In genomic region chr9:114867327-114867726, GRCh38 we compare ENCODE assay signal across 20 cellular contexts.
DNase-seq lines count a peak whose midpoint lies in the region; ATAC-seq, FAIRE-seq and TF ChIP-seq lines count a peak whose summit lies in the region.
"Had no signal": no experiment of that assay in that cellular context is flagged by ENCODE, and none has a peak within 500 bp of the region (broad histone marks: within the 10 kb centered on the region; RNA-seq: fewer than 3 reads in every experiment).

No MANE protein-coding gene starts in this region.

- H3K18ac ChIP-seq in IMR-90 (ENCODE audit: low read depth, low read length) = no peak overlapping the region

- no peak for DNase-seq in A549 (ENCODE audit: low read depth in 1 of 2, low spot score in 1 of 2)
- no peak for DNase-seq in IMR-90
- no peak for DNase-seq in foreskin keratinocyte
- no peak for DNase-seq in iPS-NIHi11 (ENCODE audit: low spot score)
- DNase-seq in lower leg skin (ENCODE audit: low spot score in 2 of 2) = no peak
- DNase-seq: 8988T; AML-193; Caco-2; Calu3; CD4-positive, alpha-beta T cell; CD8-positive, alpha-beta T cell; DMS79 treated with DMSO at 0.1 percent for 48 hours; GF-D8 had no signal

- no peak for FAIRE-seq in A549 (lab: Jason Lieb, UNC)
- FAIRE-seq: A204.1, D721Med, G401.6, GM12891, GM19239 had no signal

- dilution Hi-C loops in IMR-90 (cut with HindIII; ENCODE audit: low sequenced_read_pairs, unreplicated experiment) = no loop called here

- H3K23ac ChIP-seq in IMR-90 (ENCODE audit: low read depth, low read length) = no peak overlapping the region

- no peak overlapping the region for H2BK20ac ChIP-seq in IMR-90 (ENCODE audit: low read depth, low read length)

- H4K8ac ChIP-seq in IMR-90 (ENCODE audit: low read depth in 2 of 2, low read length in 2 of 2) = no peak overlapping the region

- H2AFZ ChIP-seq in IMR-90 (replicated peaks; ENCODE audit: low read length, poor library complexity) = no peak overlapping the region

- TF ChIP-seq RAD21 in A549 (conservative IDR thresholded peaks at IDR 0.05 in 1 of 2, IDR thresholded peaks at IDR 0.05 in 1 of 2) (no peak), IMR-90 (IDR thresholded peaks at IDR 0.05; ENCODE audit: low read length) (no peak)

- H3K9me1 ChIP-seq in IMR-90 (ENCODE audit: insufficient read depth, low read length) = no peaks in the 10 kb centered on the region

- H3K4me2 ChIP-seq in A549 (no peak overlapping the region), IMR-90 (ENCODE audit: low read depth, low read length) (no peak overlapping the region)
- H3K4me2 ChIP-seq: BLaER1 treated with 17β-estradiol and CSF1 and Interleukin-3, amounts not matched to agents 10 nM and 100 nM had no signal

- no peak overlapping the region for H2BK120ac ChIP-seq in IMR-90 (ENCODE audit: low read depth, low read length)

- no peak for TF ChIP-seq POLR2A in A549 (IDR thresholded peaks at IDR 0.05; ENCODE audit: low read length)
- no peak for TF ChIP-seq POLR2A in IMR-90 (IDR thresholded peaks at IDR 0.05; ENCODE audit: low read depth, low read length)
- TF ChIP-seq POLR2A in lower leg skin (IDR thresholded peaks at IDR 0.05) = no peak

- no peak overlapping the region for H2AK9ac ChIP-seq in IMR-90 (replicated peaks; ENCODE audit: low read depth, low read length, poor library complexity)

- ATAC-seq in A549 (no peak), IMR-90 (ENCODE audit: low read depth) (no peak), foreskin keratinocyte (no peak)
- ATAC-seq: CD8-positive, alpha-beta T cell had no signal

- H3K79me1 ChIP-seq in IMR-90 (ENCODE audit: low read depth in 1 of 2, low read length in 2 of 2) = no peaks in the 10 kb centered on the region

- BruUV-seq in IMR-90 (replicated peaks; lab: Mats Ljungman, UMichigan) = no TSS peak

- H2AK5ac ChIP-seq in IMR-90 (ENCODE audit: low read depth, low read length) = no peak overlapping the region

- intact Hi-C loops in IMR-90 (cut with micrococcal nuclease) = no loop called here
- intact Hi-C loops in lower leg skin (cut with DNase I; ENCODE audit: low total_unique reads) = no loop called here

- CTCF ChIA-PET in A549 (lab: Yijun Ruan, JAX) = interaction anchor here (0.6 kb wide), 1 partner anchor 110 kb away, joined by 4 read pairs; no protein-coding TSS in a partner anchor
- CTCF ChIA-PET in IMR-90 (lab: Yijun Ruan, JAX) = no interaction called here

- H4K5ac ChIP-seq in IMR-90 (ENCODE audit: low read depth, low read length) = no peak overlapping the region

- WGBS in A549 (ENCODE audit: missing lambda C conversion rate) = 73% methylated on average over 5 of the region's 5 CpGs
- WGBS in IMR-90 (ENCODE audit: extremely low coverage in 2 of 2, insufficient read length in 1 of 2), 2 experiments = 20% methylated on average over 1 of the region's 5 CpGs; no CpG with 5 or more reads in 1 of the 2 experiments
- WGBS in lower leg skin, 2 donors = 84 to 85% methylated on average over 5 of the region's 5 CpGs

- H3K27ac ChIP-seq in A549 (no peak overlapping the region), IMR-90 (ENCODE audit: insufficient read depth, low read length) (no peak overlapping the region), foreskin keratinocyte (peak overlapping the region; percentile 4)
- H3K27ac ChIP-seq: BLaER1 treated with 17β-estradiol and CSF1 and Interleukin-3, amounts not matched to agents 10 nM and 100 nM; C4-2B had no signal

- TF ChIP-seq CTCF in A549 (IDR thresholded peaks at IDR 0.05) = no peak
- TF ChIP-seq CTCF in IMR-90 (conservative IDR thresholded peaks at IDR 0.05; ENCODE audit: low read depth, low read length) = no peak
- no peak for TF ChIP-seq CTCF in foreskin keratinocyte (conservative IDR thresholded peaks at IDR 0.05)
- TF ChIP-seq CTCF in lower leg skin (IDR thresholded peaks at IDR 0.05) = no peak

- no peak overlapping the region for H4K91ac ChIP-seq in IMR-90 (ENCODE audit: insufficient read depth, low read depth, low read length)

- H3K9me3 ChIP-seq in A549 = peaks cover 5% of the 10 kb centered on the region; the same call in 1 of the 3 replicates
- no peaks in the 10 kb centered on the region for H3K9me3 ChIP-seq in IMR-90 (ENCODE audit: control insufficient read depth, insufficient read depth, low read length)
- H3K9me3 ChIP-seq: Caco-2 had no signal

- POLR2A ChIA-PET in A549 (lab: Yijun Ruan, JAX) = no interaction called here
- POLR2A ChIA-PET in IMR-90 (lab: Charles Lee; ENCODE audit: unreplicated experiment) = no interaction called here

- H2BK15ac ChIP-seq in IMR-90 (ENCODE audit: low read depth, low read length) = no peak overlapping the region

- no peak overlapping the region for H3K4ac ChIP-seq in IMR-90 (ENCODE audit: low read depth, low read length)

- H4K20me1 ChIP-seq in IMR-90 (ENCODE audit: insufficient read depth, low read length) = no peaks in the 10 kb centered on the region
- H4K20me1 ChIP-seq: BLaER1 treated with 17β-estradiol and CSF1 and Interleukin-3, amounts not matched to agents 10 nM and 100 nM had no signal

- no peaks in the 10 kb centered on the region for H3K36me3 ChIP-seq in IMR-90 (ENCODE audit: control insufficient read depth, insufficient read depth, low read length)
- H3K36me3 ChIP-seq: BLaER1 treated with 17β-estradiol and CSF1 and Interleukin-3, amounts not matched to agents 10 nM and 100 nM had no signal

- TF ChIP-seq EP300 in A549 (IDR thresholded peaks at IDR 0.05) = no peak

- in situ Hi-C loops in IMR-90 (cut with MboI; ENCODE audit: low sequenced_read_pairs) = no loop called here

- H3K14ac ChIP-seq in IMR-90 (replicated peaks; ENCODE audit: low read depth, low read length) = no peak overlapping the region

- H3K9ac ChIP-seq in IMR-90 (ENCODE audit: low read depth, low read length) = no peak overlapping the region
- H3K9ac ChIP-seq: BLaER1 treated with 17β-estradiol and CSF1 and Interleukin-3, amounts not matched to agents 10 nM and 100 nM had no signal

- H3K56ac ChIP-seq in IMR-90 (ENCODE audit: extremely low read depth, insufficient read depth, low read length) = no peak overlapping the region

- peaks cover 10% of the 10 kb centered on the region; the same call in 2 of the 3 replicates for H3K4me1 ChIP-seq in A549
- H3K4me1 ChIP-seq in IMR-90 (ENCODE audit: control insufficient read depth, insufficient read depth, low read length) = peaks cover 3% of the 10 kb centered on the region; the same call in 1 of the 2 replicates
- H3K4me1 ChIP-seq in foreskin keratinocyte = peaks cover 7% of the 10 kb centered on the region

- H2BK5ac ChIP-seq in IMR-90 (ENCODE audit: low read depth, low read length, poor library complexity, severe bottlenecking) = no peak overlapping the region

- H3K4me3 ChIP-seq in A549 (no peak overlapping the region), IMR-90 (ENCODE audit: insufficient read depth, low read depth, low read length) (no peak overlapping the region), lower leg skin (ENCODE audit: low read depth, poor library complexity, severe bottlenecking) (no peak overlapping the region)
- H3K4me3 ChIP-seq: BLaER1 treated with 17β-estradiol and CSF1 and Interleukin-3, amounts not matched to agents 10 nM and 100 nM had no signal

- H3K27me3 ChIP-seq in IMR-90 (ENCODE audit: control insufficient read depth, insufficient read depth, low read length) (no peaks in the 10 kb centered on the region), foreskin keratinocyte (no peaks in the 10 kb centered on the region)
- H3K27me3 ChIP-seq: BLaER1 treated with 17β-estradiol and CSF1 and Interleukin-3, amounts not matched to agents 10 nM and 100 nM had no signal

TF ChIP-seq in A549, 52 proteins besides CTCF, POLR2A, EP300 and RAD21:
- no peak for TF ChIP-seq ZSCAN20 (CRISPR knock-in tag; IDR thresholded peaks at IDR 0.05)
- peak; percentile 72 for TF ChIP-seq MAFK (IDR thresholded peaks at IDR 0.05; ENCODE audit: partially characterized antibody)

TF ChIP-seq in IMR-90, 13 proteins besides CTCF, POLR2A, EP300 and RAD21:
- TF ChIP-seq NFE2L2 (IDR thresholded peaks at IDR 0.05; ENCODE audit: low read depth, low read length) = no peak
- no peak for TF ChIP-seq ELK1 (IDR thresholded peaks at IDR 0.05; ENCODE audit: borderline replicate concordance, low read depth, low read length)
- TF ChIP-seq MAFK (IDR thresholded peaks at IDR 0.05; ENCODE audit: low read depth, low read length) = peak; percentile 32; the same call in 1 of the 2 replicates
